ENCODE assay signal across 8 cellular contexts in genomic region chr4:1288786-1289185, GRCh38. TPM values are rescaled to one million over a fixed set of nuclear protein-coding genes. Genes with fewer than 3 reads are reported as not detected.
DNase-seq lines count a peak whose midpoint lies in the region; ATAC-seq and TF ChIP-seq lines count a peak whose summit lies in the region.

No MANE protein-coding gene starts in this region.

- H3K27ac ChIP-seq in KOPT-K1 (ENCODE audit: low read depth, low read length, poor library complexity, severe bottlenecking) (peak overlapping the region; percentile 85), colonic mucosa (peak overlapping the region; percentile 77)

- peak overlapping the region; percentile 85 to 95 (median 90) for H3K4me3 Mint-ChIP-seq in naive B cell

- H3K4me1 ChIP-seq in BE2C (no peaks in the 10 kb centered on the region; the same call in 1 of the 2 replicates), colonic mucosa (peaks cover 13% of the 10 kb centered on the region)

- peaks cover 0 to 5% (median 4%) of the 10 kb centered on the region in 7 donors for H3K9me3 Mint-ChIP-seq in naive B cell

- peaks cover 0 to 4% (median 0%) of the 10 kb centered on the region in 3 donors for H3K27me3 Mint-ChIP-seq in naive B cell

- H3K4me3 ChIP-seq in BE2C (ENCODE audit: low read depth, low read length): peak overlapping the region; percentile 95
- peak overlapping the region; percentile 91 for H3K4me3 ChIP-seq in colonic mucosa

- peak overlapping the region; percentile 61 to 82 for H3K9ac ChIP-seq in colonic mucosa (ENCODE audit: low read depth in 2 of 2, low read length in 2 of 2)

- TF ChIP-seq CTCF in BE2C (IDR thresholded peaks at IDR 0.05; ENCODE audit: low read depth, low read length): no peak
- TF ChIP-seq CTCF in colonic mucosa (IDR thresholded peaks at IDR 0.05): no peak

- H3K9me3 ChIP-seq in BE2C: no peaks in the 10 kb centered on the region
- peaks cover 20% of the 10 kb centered on the region for H3K9me3 ChIP-seq in KOPT-K1 (ENCODE audit: insufficient read depth, low read length, poor library complexity, severe bottlenecking)
- H3K9me3 ChIP-seq in colonic mucosa: no peaks in the 10 kb centered on the region

- H3K4me1 Mint-ChIP-seq in naive B cell: peaks cover 30 to 38% (median 37%) of the 10 kb centered on the region in 3 donors

- intact Hi-C loops in colonic mucosa (cut with DNase I): no loop called here

- no peak for ATAC-seq in naive B cell (ENCODE audit: low read depth in 2 of 2)
- ATAC-seq in HG02798 (IDR thresholded peaks at IDR 0.05; ENCODE audit: poor library complexity, unreplicated experiment): no peak

- peaks cover 0 to 8% of the 10 kb centered on the region in 2 donors for H3K36me3 Mint-ChIP-seq in naive B cell

- H3K36me3 ChIP-seq in BE2C (no peaks in the 10 kb centered on the region; the same call in none of the 2 replicates), KOPT-K1 (ENCODE audit: insufficient read depth, low read length) (peaks cover 5% of the 10 kb centered on the region; the same call in 1 of the 2 replicates), colonic mucosa (no peaks in the 10 kb centered on the region)

- peak overlapping the region in 5 of 6 donors; percentile 75 to 93 (median 89) for H3K27ac Mint-ChIP-seq in naive B cell

- DNase-seq in BE2C: no peak
- peak; percentile 15 for DNase-seq in colonic mucosa
- DNase-seq in naive B cell: no peak
- DNase-seq in hippocampal formation (lab: John Stamatoyannopoulos, UW): no peak
- no peak for DNase-seq in SIG-M5 (lab: John Stamatoyannopoulos, UW)
- no peak for DNase-seq in ACHN

- no peaks in the 10 kb centered on the region for H3K27me3 ChIP-seq in BE2C
- no peaks in the 10 kb centered on the region for H3K27me3 ChIP-seq in colonic mucosa

- in situ Hi-C loops in ACHN (cut with HindIII; ENCODE audit: low pct_ligation_motif_present, low pct_unique_long_range_greater_than_20kb, low sequenced_read_pairs): no loop called here

RNA-seq across cellular contexts. Expression of gene MAEA, which starts 0.9 kb away (rescaled TPM):
- polyA plus RNA-seq in BE2C (2012; ENCODE audit: insufficient read depth, insufficient read length, low read depth): 247 TPM
- total RNA-seq in colonic mucosa: 100 to 1,000 TPM in 1 of 2 donors, 10 to 100 TPM in 1; 65.8 to 124 TPM
- 10 to 100 TPM; 45.7 to 72.6 (median 57.1) TPM for polyA plus RNA-seq in naive B cell (ENCODE audit: low read depth in 6 of 6)

RNA-seq across cellular contexts. Expression of gene CTBP1, which starts 39.9 kb away (rescaled TPM):
- polyA plus RNA-seq in BE2C (2012; ENCODE audit: insufficient read depth, insufficient read length, low read depth): 352 TPM
- 100 to 1,000 TPM; 137 to 200 TPM for total RNA-seq in colonic mucosa
- 10 to 100 TPM; 46.4 to 98.8 (median 79.8) TPM for polyA plus RNA-seq in naive B cell (ENCODE audit: low read depth in 6 of 6)

RNA-seq across cellular contexts. Expression of gene UVSSA, which starts 58.2 kb away (rescaled TPM):
- 32.7 TPM for polyA plus RNA-seq in BE2C (2012; ENCODE audit: insufficient read depth, insufficient read length, low read depth)
- 10 to 100 TPM; 16.7 to 55.7 TPM for total RNA-seq in colonic mucosa
- polyA plus RNA-seq in naive B cell (ENCODE audit: low read depth in 6 of 6): 1 to 10 TPM; 2.0 to 5.6 (median 3.0) TPM
